ENCODE assay signal across 2 cellular contexts in the genomic region with DNA sequence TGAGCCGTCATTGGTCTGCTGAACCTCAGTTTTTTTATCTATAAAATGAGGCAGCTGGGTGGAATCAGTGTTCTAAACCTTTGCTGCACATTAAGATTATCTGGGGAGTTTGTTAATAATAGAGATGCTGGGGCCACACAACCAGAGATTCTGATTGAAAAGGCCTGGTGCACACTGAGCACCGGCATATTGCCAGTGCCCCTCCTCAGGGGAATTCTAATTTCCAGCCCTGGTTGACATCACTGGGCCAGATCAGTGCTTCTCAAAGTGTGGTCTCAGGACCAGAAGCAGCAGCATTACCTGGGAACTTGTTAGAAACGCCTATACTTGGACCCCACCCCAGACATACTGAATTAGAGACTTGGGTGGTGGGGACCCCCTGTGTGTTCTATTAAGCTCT.
TF ChIP-seq lines count a peak whose summit lies in the region.

No MANE protein-coding gene starts in this region.

TF ChIP-seq in SK-N-SH, 30 proteins besides CTCF, POLR2A, EP300 and RAD21 (continued from another document):
- TF ChIP-seq, protein P1, sequence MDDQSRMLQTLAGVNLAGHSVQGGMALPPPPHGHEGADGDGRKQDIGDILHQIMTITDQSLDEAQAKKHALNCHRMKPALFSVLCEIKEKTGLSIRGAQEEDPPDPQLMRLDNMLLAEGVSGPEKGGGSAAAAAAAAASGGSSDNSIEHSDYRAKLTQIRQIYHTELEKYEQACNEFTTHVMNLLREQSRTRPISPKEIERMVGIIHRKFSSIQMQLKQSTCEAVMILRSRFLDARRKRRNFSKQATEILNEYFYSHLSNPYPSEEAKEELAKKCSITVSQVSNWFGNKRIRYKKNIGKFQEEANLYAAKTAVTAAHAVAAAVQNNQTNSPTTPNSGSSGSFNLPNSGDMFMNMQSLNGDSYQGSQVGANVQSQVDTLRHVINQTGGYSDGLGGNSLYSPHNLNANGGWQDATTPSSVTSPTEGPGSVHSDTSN (IDR thresholded peaks at IDR 0.05), result no peak
- no peak for TF ChIP-seq SIN3A (IDR thresholded peaks at IDR 0.05; ENCODE audit: borderline replicate concordance, low read depth, low read length)

TF ChIP-seq in SK-N-SH treated with all-trans-retinoic acid at 6 μM for 48 hours, 23 proteins besides CTCF, POLR2A, EP300 and RAD21 (continued from another document):
- TF ChIP-seq, protein P2, sequence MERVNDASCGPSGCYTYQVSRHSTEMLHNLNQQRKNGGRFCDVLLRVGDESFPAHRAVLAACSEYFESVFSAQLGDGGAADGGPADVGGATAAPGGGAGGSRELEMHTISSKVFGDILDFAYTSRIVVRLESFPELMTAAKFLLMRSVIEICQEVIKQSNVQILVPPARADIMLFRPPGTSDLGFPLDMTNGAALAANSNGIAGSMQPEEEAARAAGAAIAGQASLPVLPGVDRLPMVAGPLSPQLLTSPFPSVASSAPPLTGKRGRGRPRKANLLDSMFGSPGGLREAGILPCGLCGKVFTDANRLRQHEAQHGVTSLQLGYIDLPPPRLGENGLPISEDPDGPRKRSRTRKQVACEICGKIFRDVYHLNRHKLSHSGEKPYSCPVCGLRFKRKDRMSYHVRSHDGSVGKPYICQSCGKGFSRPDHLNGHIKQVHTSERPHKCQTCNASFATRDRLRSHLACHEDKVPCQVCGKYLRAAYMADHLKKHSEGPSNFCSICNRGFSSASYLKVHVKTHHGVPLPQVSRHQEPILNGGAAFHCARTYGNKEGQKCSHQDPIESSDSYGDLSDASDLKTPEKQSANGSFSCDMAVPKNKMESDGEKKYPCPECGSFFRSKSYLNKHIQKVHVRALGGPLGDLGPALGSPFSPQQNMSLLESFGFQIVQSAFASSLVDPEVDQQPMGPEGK (CRISPR knock-in tag; IDR thresholded peaks at IDR 0.05; ENCODE audit: borderline replicate concordance), result no peak
- TF ChIP-seq TCF4 (CRISPR knock-in tag; IDR thresholded peaks at IDR 0.05; ENCODE audit: borderline replicate concordance), result no peak
- no peak for TF ChIP-seq PPARA (CRISPR knock-in tag; IDR thresholded peaks at IDR 0.05; ENCODE audit: borderline replicate concordance)
- no peak for TF ChIP-seq ZNF565 (CRISPR knock-in tag; conservative IDR thresholded peaks at IDR 0.05; ENCODE audit: low read depth)
- TF ChIP-seq, protein P3, sequence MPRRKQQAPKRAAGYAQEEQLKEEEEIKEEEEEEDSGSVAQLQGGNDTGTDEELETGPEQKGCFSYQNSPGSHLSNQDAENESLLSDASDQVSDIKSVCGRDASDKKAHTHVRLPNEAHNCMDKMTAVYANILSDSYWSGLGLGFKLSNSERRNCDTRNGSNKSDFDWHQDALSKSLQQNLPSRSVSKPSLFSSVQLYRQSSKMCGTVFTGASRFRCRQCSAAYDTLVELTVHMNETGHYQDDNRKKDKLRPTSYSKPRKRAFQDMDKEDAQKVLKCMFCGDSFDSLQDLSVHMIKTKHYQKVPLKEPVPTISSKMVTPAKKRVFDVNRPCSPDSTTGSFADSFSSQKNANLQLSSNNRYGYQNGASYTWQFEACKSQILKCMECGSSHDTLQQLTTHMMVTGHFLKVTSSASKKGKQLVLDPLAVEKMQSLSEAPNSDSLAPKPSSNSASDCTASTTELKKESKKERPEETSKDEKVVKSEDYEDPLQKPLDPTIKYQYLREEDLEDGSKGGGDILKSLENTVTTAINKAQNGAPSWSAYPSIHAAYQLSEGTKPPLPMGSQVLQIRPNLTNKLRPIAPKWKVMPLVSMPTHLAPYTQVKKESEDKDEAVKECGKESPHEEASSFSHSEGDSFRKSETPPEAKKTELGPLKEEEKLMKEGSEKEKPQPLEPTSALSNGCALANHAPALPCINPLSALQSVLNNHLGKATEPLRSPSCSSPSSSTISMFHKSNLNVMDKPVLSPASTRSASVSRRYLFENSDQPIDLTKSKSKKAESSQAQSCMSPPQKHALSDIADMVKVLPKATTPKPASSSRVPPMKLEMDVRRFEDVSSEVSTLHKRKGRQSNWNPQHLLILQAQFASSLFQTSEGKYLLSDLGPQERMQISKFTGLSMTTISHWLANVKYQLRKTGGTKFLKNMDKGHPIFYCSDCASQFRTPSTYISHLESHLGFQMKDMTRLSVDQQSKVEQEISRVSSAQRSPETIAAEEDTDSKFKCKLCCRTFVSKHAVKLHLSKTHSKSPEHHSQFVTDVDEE (CRISPR knock-in tag; IDR thresholded peaks at IDR 0.05), result no peak
- no peak for TF ChIP-seq ZNF70 (CRISPR knock-in tag; IDR thresholded peaks at IDR 0.05)
- TF ChIP-seq OSR1 (CRISPR knock-in tag; IDR thresholded peaks at IDR 0.05), result no peak
- TF ChIP-seq ZNF8 (CRISPR knock-in tag; IDR thresholded peaks at IDR 0.05), result no peak
- TF ChIP-seq BACH2 (CRISPR knock-in tag; IDR thresholded peaks at IDR 0.05; ENCODE audit: borderline replicate concordance), result no peak
- TF ChIP-seq RARB (CRISPR knock-in tag; IDR thresholded peaks at IDR 0.05), result no peak
- no peak for TF ChIP-seq ZC3H10 (CRISPR knock-in tag; IDR thresholded peaks at IDR 0.05)
- TF ChIP-seq ZFP30 (CRISPR knock-in tag; IDR thresholded peaks at IDR 0.05), result no peak
- no peak for TF ChIP-seq ISL1 (CRISPR knock-in tag; IDR thresholded peaks at IDR 0.05)
